9 cellular contexts compared by ENCODE assay signal in genomic region chr20:17856024-17856564, GRCh38.
A peak's percentile ranks its signal among the peaks of the same experiment; 100 is the strongest.
DNase-seq lines count a peak whose midpoint lies in the region; ATAC-seq and TF ChIP-seq lines count a peak whose summit lies in the region.
"Had no signal": no experiment of that assay in that cellular context is flagged by ENCODE, and none has a peak within 500 bp of the region (broad histone marks: within the 10 kb centered on the region; RNA-seq: fewer than 3 reads in every experiment).

No MANE protein-coding gene starts in this region.

- peak overlapping the region; percentile 22 for H3K27ac Mint-ChIP-seq in activated CD8-positive, alpha-beta memory T cell treated with anti-CD3 and anti-CD28 coated beads, Interleukin-2, amount 10 ng/mL, durations not matched to agents 7 days and 5 days

- H3K9me3 Mint-ChIP-seq in activated CD8-positive, alpha-beta memory T cell treated with anti-CD3 and anti-CD28 coated beads, Interleukin-2, amount 10 ng/mL, durations not matched to agents 7 days and 5 days (ENCODE audit: low read depth), result no peaks in the 10 kb centered on the region
- H3K9me3 Mint-ChIP-seq: T-cell had no signal

- intact Hi-C loops in transverse colon (cut with DNase I; ENCODE audit: low total_unique reads), result no loop called here

- peak; percentile 41 for ATAC-seq in activated CD8-positive, alpha-beta memory T cell treated with anti-CD3 and anti-CD28 coated beads, Interleukin-2, amount 10 ng/mL, durations not matched to agents 7 days and 5 days
- ATAC-seq in HG03066 (IDR thresholded peaks at IDR 0.05; ENCODE audit: low read depth, unreplicated experiment), result peak; percentile 70

- no peak overlapping the region for H3K4me3 ChIP-seq in transverse colon

- TF ChIP-seq CTCF in transverse colon (IDR thresholded peaks at IDR 0.05), result peak in 1 of 5 experiments; percentile 16

- peak; percentile 81 for TF ChIP-seq EP300 in transverse colon (IDR thresholded peaks at IDR 0.05; ENCODE audit: low read depth)

- H3K36me3 Mint-ChIP-seq in activated CD8-positive, alpha-beta memory T cell treated with anti-CD3 and anti-CD28 coated beads, Interleukin-2, amount 10 ng/mL, durations not matched to agents 7 days and 5 days, result no peaks in the 10 kb centered on the region
- H3K36me3 Mint-ChIP-seq: T-cell had no signal

- in situ Hi-C loops in SK-MEL-5 (cut with HindIII; ENCODE audit: low pct_unique_long_range_greater_than_20kb, low sequenced_read_pairs) (no loop called here), transverse colon (cut with MboI; ENCODE audit: low pct_ligation_motif_present in 1 of 4, low pct_unique_long_range_greater_than_20kb in 1 of 4, low sequenced_read_pairs in 3 of 4) (no loop called here), ACHN (cut with HindIII; ENCODE audit: low pct_ligation_motif_present, low pct_unique_long_range_greater_than_20kb, low sequenced_read_pairs) (no loop called here)

- H3K4me1 ChIP-seq in transverse colon, result peaks cover 0 to 45% (median 27%) of the 10 kb centered on the region in 4 donors

- peaks cover 49% of the 10 kb centered on the region for H3K4me1 Mint-ChIP-seq in activated CD8-positive, alpha-beta memory T cell treated with anti-CD3 and anti-CD28 coated beads, Interleukin-2, amount 10 ng/mL, durations not matched to agents 7 days and 5 days

- H3K27me3 Mint-ChIP-seq in activated CD8-positive, alpha-beta memory T cell treated with anti-CD3 and anti-CD28 coated beads, Interleukin-2, amount 10 ng/mL, durations not matched to agents 7 days and 5 days, result peaks cover 25% of the 10 kb centered on the region

- peak overlapping the region; percentile 77 to 84 (median 82) for H3K27ac ChIP-seq in transverse colon

- H3K4me3 Mint-ChIP-seq in activated CD8-positive, alpha-beta memory T cell treated with anti-CD3 and anti-CD28 coated beads, Interleukin-2, amount 10 ng/mL, durations not matched to agents 7 days and 5 days, result no peak overlapping the region
- H3K4me3 Mint-ChIP-seq: T-cell had no signal

- no peak for TF ChIP-seq POLR2A in transverse colon (IDR thresholded peaks at IDR 0.05)

- WGBS in transverse colon (ENCODE audit: low coverage in 1 of 2), 2 donors, result 29% methylated on average over 3 of the region's 3 CpGs; no CpG with 5 or more reads in 1 of the 2 donors

- H3K36me3 ChIP-seq in transverse colon, result no peaks in the 10 kb centered on the region

- peak; percentile 61 for DNase-seq in activated CD8-positive, alpha-beta memory T cell treated with anti-CD3 and anti-CD28 coated beads, Interleukin-2, amount 10 ng/mL, durations not matched to agents 7 days and 5 days
- DNase-seq in activated CD8-positive, alpha-beta memory T cell treated with anti-CD3 and anti-CD28 coated beads, Interleukin-2, amount 50 U/mL, for 4 hours, result no peak
- DNase-seq in SK-MEL-5 (ENCODE audit: low read depth, low spot score), result peak; percentile 99
- peak; percentile 85 for DNase-seq in transverse colon
- no peak for DNase-seq in islet precursor cell
- DNase-seq in ACHN, result no peak
- DNase-seq in retina, result no peak

- H3K27me3 ChIP-seq in transverse colon, result no peaks in the 10 kb centered on the region

- CTCF ChIA-PET in activated CD8-positive, alpha-beta memory T cell treated with anti-CD3 and anti-CD28 coated beads, Interleukin-2, amount 10 ng/mL, durations not matched to agents 7 days and 5 days (lab: Charles Lee), result interaction anchor here (0.6 to 5.7 kb wide), 6 partner anchors 10 to 352 kb away, joined by 3 to 37 read pairs (median 4); partner anchors contain the start of gene RRBP1

- no peaks in the 10 kb centered on the region for H3K9me3 ChIP-seq in transverse colon

Comparison
In these comparisons a context has a peak if more than half of its experiments do, and no peak if none do; other contexts are left out.
1. DNase-seq: peak in activated CD8-positive, alpha-beta memory T cell treated with anti-CD3 and anti-CD28 coated beads, Interleukin-2, amount 10 ng/mL, durations not matched to agents 7 days and 5 days (single experiment), SK-MEL-5 (single experiment) and transverse colon (single experiment); none in activated CD8-positive, alpha-beta memory T cell treated with anti-CD3 and anti-CD28 coated beads, Interleukin-2, amount 50 U/mL, for 4 hours (single experiment), islet precursor cell (single experiment), ACHN (single experiment) and retina (single experiment).